In genomic region chr6:24991748-24992467, GRCh38 we compare ENCODE assay signal across 8 cellular contexts. TPM values are rescaled to one million over a fixed set of nuclear protein-coding genes. Genes with fewer than 3 reads are reported as not detected.
DNase-seq lines count a peak whose midpoint lies in the region; ATAC-seq and TF ChIP-seq lines count a peak whose summit lies in the region.

No MANE protein-coding gene starts in this region.

- CTCF ChIA-PET in PC-9 (lab: Charles Lee), result interaction anchor here (0.6 to 3.0 kb wide), 11 partner anchors 10 to 135 kb away, joined by 3 to 30 read pairs (median 4); no protein-coding TSS in a partner anchor

- H3K9me3 ChIP-seq in PC-9 (ENCODE audit: insufficient read depth, low read depth), result peaks cover 4% of the 10 kb centered on the region; the same call in 1 of the 2 replicates

- DNase-seq in DMS153 treated with DMSO at 0.1 percent for 48 hours (lab: John Stamatoyannopoulos, UW; ENCODE audit: unreplicated experiment), result peak; percentile 46
- DNase-seq in HPDE6-E6E7 (ENCODE audit: extremely low spot score), result peak; percentile 32
- DNase-seq in PC-9, result peak in 1 of 2 experiments; percentile 42
- peak; percentile 73 to 75 for DNase-seq in activated T-cell treated with anti-CD3 and anti-CD28 coated beads, Interleukin-2, amount 50 U/mL, for 48 hours
- no peak for DNase-seq in foreskin keratinocyte
- DNase-seq in retina, result peak; percentile 37

- intact Hi-C loops in PC-9 (cut with micrococcal nuclease; ENCODE audit: unreplicated experiment), result loop anchor here (1.0 to 5.0 kb wide), 3 partner anchors 18 to 136 kb away; no protein-coding TSS in a partner anchor

- no peaks in the 10 kb centered on the region for H3K9me2 ChIP-seq in PC-9 (ENCODE audit: insufficient read depth)

- POLR2A ChIA-PET in PC-9 (lab: Charles Lee; ENCODE audit: unreplicated experiment), result interaction anchor here (0.5 to 0.6 kb wide), 3 partner anchors 35 to 1132 kb away, joined by 3 to 6 read pairs (median 4); a partner anchor contains a TSS

- no peak overlapping the region for H3K4me3 ChIP-seq in PC-9

- peaks cover 10% of the 10 kb centered on the region for H3K4me1 ChIP-seq in PC-9 (replicated peaks; ENCODE audit: insufficient read depth)
- H3K4me1 ChIP-seq in foreskin keratinocyte, result no peaks in the 10 kb centered on the region

- peak; percentile 86 for TF ChIP-seq CTCF in PC-9 (conservative IDR thresholded peaks at IDR 0.05)
- peak; percentile 72 for TF ChIP-seq CTCF in foreskin keratinocyte (conservative IDR thresholded peaks at IDR 0.05)

- H2AFZ ChIP-seq in PC-9, result no peak overlapping the region

- no peaks in the 10 kb centered on the region for H3K27me3 ChIP-seq in PC-9 (ENCODE audit: insufficient read depth, low read depth)
- H3K27me3 ChIP-seq in foreskin keratinocyte, result no peaks in the 10 kb centered on the region

- no peaks in the 10 kb centered on the region for H4K20me1 ChIP-seq in PC-9 (ENCODE audit: insufficient read depth)

- BruUV-seq in PC-9 (replicated peaks; lab: Mats Ljungman, UMichigan), result no TSS peak

- no peaks in the 10 kb centered on the region for H3K36me3 ChIP-seq in PC-9 (ENCODE audit: low read depth)

- no peak overlapping the region for H3K4me2 ChIP-seq in PC-9

- H3K27ac ChIP-seq in PC-9, result no peak overlapping the region
- H3K27ac ChIP-seq in foreskin keratinocyte, result no peak overlapping the region

- H3F3A ChIP-seq in PC-9 (ENCODE audit: insufficient read depth, low read depth), result no peaks in the 10 kb centered on the region

- ATAC-seq in GM21381 (IDR thresholded peaks at IDR 0.05; ENCODE audit: unreplicated experiment), result peak; percentile 85
- ATAC-seq in foreskin keratinocyte, result peak; percentile 76
- no peak for ATAC-seq in HG02970 (IDR thresholded peaks at IDR 0.05; ENCODE audit: low FRiP score, unreplicated experiment)

- H3K79me2 ChIP-seq in PC-9 (ENCODE audit: low read depth), result no peaks in the 10 kb centered on the region

RNA-seq across cellular contexts. Expression of gene RIPOR2, which starts 56.1 kb away (rescaled TPM):
- total RNA-seq in PC-9 (2021), result 0.63 and 0.94 TPM in 2 replicates
- total RNA-seq in foreskin keratinocyte, result 0.04 TPM in 1 of 2 replicates, not detected in the other
- not detected in 2 replicates for polyA plus RNA-seq in foreskin keratinocyte

Comparison
In these comparisons a context has a peak if more than half of its experiments do, and no peak if none do; other contexts are left out.
1. DNase-seq: peak in DMS153 treated with DMSO at 0.1 percent for 48 hours (single experiment), HPDE6-E6E7 (single experiment), activated T-cell treated with anti-CD3 and anti-CD28 coated beads, Interleukin-2, amount 50 U/mL, for 48 hours (2 of 2) and retina (single experiment); none in foreskin keratinocyte (0 of 2).